ENCODE assay signal across 25 cellular contexts in the genomic region with DNA sequence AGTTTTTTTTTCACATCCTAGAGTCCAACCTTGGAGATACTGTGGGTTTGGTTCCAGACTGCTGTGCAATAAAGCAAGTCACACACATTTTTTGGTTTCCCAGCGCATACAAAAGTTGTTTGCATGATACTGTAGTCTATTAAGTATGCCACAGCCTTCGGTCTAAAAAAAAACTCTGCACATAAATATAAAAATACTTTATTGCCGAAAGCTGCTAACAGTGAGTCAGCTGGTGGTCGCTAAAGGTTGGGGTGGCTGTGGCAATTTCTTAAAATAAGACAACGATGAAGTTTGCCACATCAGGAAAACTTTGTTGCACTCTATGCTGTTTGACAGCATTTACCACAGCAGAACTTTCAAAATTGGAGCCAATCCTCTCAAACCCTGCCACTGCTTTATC.
"Had no signal": no experiment of that assay in that cellular context is flagged by ENCODE, and none has a peak within 500 bp of the region (broad histone marks: within the 10 kb centered on the region; RNA-seq: fewer than 3 reads in every experiment).

No MANE protein-coding gene starts in this region.

- H3K9me3 Mint-ChIP-seq: activated CD4-positive, alpha-beta memory T cell treated with anti-CD3 and anti-CD28 coated beads for 36 hours; activated CD4-positive, alpha-beta T cell treated with anti-CD3 and anti-CD28 coated beads, Interleukin-2, amount 10 ng/mL, durations not matched to agents 7 days and 5 days; activated T-helper 1 cell treated with anti-CD3 and anti-CD28 coated beads, Interleukin-12 subunit alpha, Interleukin-12 subunit beta, Interleukin-2, Interleukin-4 antibody, amounts not matched to agents 30 ng/mL and 10 ng/mL and 1 ng/mL, durations not matched to agents 14 hours and 24 hours and 36 hours; T-cell had no signal

- H3K27me3 ChIP-seq: brain microvascular endothelial cell, cardiac muscle cell, MG63 had no signal

- H3K27ac Mint-ChIP-seq: activated CD4-positive, alpha-beta memory T cell treated with anti-CD3 and anti-CD28 coated beads for 36 hours; activated CD4-positive, alpha-beta T cell treated with anti-CD3 and anti-CD28 coated beads, Interleukin-2, amount 10 ng/mL, durations not matched to agents 7 days and 5 days; activated naive CD8-positive, alpha-beta T cell; activated T-helper 1 cell treated with anti-CD3 and anti-CD28 coated beads, Interleukin-12 subunit alpha, Interleukin-12 subunit beta, Interleukin-2, Interleukin-4 antibody, amounts not matched to agents 30 ng/mL and 10 ng/mL and 1 ng/mL, durations not matched to agents 14 hours and 24 hours and 36 hours had no signal

- ATAC-seq: T-cell had no signal

- DNase-seq: activated CD4-positive, alpha-beta memory T cell treated with anti-CD3 and anti-CD28 coated beads for 36 hours; activated CD4-positive, alpha-beta T cell treated with anti-CD3 and anti-CD28 coated beads, Interleukin-2, amount 10 ng/mL, durations not matched to agents 7 days and 5 days; activated CD4-positive, CD25-positive, alpha-beta regulatory T cell; activated CD8-positive, alpha-beta memory T cell treated with anti-CD3 and anti-CD28 coated beads for 24 hours; activated effector memory CD4-positive, alpha-beta T cell treated with Interleukin-2 at 50 U/mL for 16 hours; activated naive CD4-positive, alpha-beta T cell treated with Interleukin-2 at 50 U/mL for 16 hours; amygdala; brain microvascular endothelial cell; MG63; NCI-H1092; NCI-H1417 treated with DMSO at 0.1 percent for 48 hours; NCI-H1694; NCI-H2029; NCI-H2107; NCI-H2171 treated with DMSO at 0.1 percent for 48 hours; NCI-H345; NCI-H510A; SIG-M5; T-cell; T-helper 2 cell; T1000 had no signal

- H3K4me3 ChIP-seq: cardiac muscle cell, MG63 had no signal

- H3K27me3 Mint-ChIP-seq: activated CD4-positive, alpha-beta memory T cell treated with anti-CD3 and anti-CD28 coated beads for 36 hours; activated CD4-positive, alpha-beta T cell treated with anti-CD3 and anti-CD28 coated beads, Interleukin-2, amount 10 ng/mL, durations not matched to agents 7 days and 5 days; activated naive CD8-positive, alpha-beta T cell; T-cell had no signal

- H3K27ac ChIP-seq: brain microvascular endothelial cell, cardiac muscle cell, VCaP had no signal

- H3K9me3 ChIP-seq: MG63 had no signal

- H3K4me3 Mint-ChIP-seq: activated CD4-positive, alpha-beta memory T cell treated with anti-CD3 and anti-CD28 coated beads for 36 hours; activated CD4-positive, alpha-beta T cell treated with anti-CD3 and anti-CD28 coated beads, Interleukin-2, amount 10 ng/mL, durations not matched to agents 7 days and 5 days; activated naive CD8-positive, alpha-beta T cell; activated T-helper 1 cell treated with anti-CD3 and anti-CD28 coated beads, Interleukin-12 subunit alpha, Interleukin-12 subunit beta, Interleukin-2, Interleukin-4 antibody, amounts not matched to agents 30 ng/mL and 10 ng/mL and 1 ng/mL, durations not matched to agents 14 hours and 24 hours and 36 hours; T-cell had no signal
